Comparison of ENCODE assay signal across 8 cellular contexts in the genomic region with DNA sequence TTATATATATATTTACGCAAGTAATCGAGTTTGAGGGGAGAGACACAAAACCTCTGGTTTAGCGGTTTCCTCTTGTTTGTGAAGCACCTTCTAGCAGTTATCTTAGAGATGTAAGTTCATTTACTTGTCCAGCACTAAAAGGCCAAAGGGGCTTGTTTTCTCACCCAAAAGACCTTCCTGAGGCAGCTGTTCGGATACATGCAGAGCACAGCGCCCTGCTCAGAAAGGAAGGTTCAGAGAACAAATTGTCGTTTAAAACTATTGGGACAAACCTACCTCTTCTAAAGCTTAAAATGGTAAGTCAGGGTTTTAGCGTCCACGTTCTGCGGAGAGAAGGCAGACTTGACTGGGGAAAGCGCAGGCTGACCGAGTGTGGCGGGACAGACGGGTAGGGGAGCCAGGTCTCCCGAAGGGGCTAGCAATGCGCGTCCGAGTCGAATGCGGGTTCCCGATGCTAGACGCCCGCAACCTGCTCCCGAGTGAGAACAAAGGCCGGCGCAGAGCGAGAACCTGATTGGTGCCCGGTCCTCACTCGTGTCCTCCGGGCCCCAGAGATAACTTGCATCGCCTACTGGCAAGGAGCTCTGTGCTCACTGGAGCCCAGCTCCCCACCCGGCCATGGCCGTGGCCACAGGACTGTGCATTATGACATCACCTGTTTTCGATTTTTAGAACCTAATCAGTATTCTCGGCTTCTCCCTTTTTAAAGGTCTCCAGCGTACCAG. TPM values are rescaled to one million over a fixed set of nuclear protein-coding genes. Genes with fewer than 3 reads are reported as not detected.
DNase-seq lines count a peak whose midpoint lies in the region; ATAC-seq and TF ChIP-seq lines count a peak whose summit lies in the region.

No MANE protein-coding gene starts in this region.

- no peaks in the 10 kb centered on the region for H3K9me2 ChIP-seq in PC-3 (replicated peaks; ENCODE audit: low read length)

- H3K4me2 ChIP-seq in PC-3 (ENCODE audit: low read length): peak overlapping the region; percentile 88

- no peak overlapping the region for H3K9ac ChIP-seq in PC-3 (ENCODE audit: low read length)

- H3K4me1 ChIP-seq in PC-3 (ENCODE audit: insufficient read depth, low read length) (0 out of 2 replicates have a peak, but pooled peaks cover 10% of the 10 kb centered on the region), neuron (ENCODE audit: insufficient read depth, low read length) (peaks cover 15% of the 10 kb centered on the region), thoracic aorta (ENCODE audit: control insufficient read depth in 1 of 2, low read depth in 2 of 2) (peaks cover 28 to 30% of the 10 kb centered on the region in 2 donors)

- peaks cover 64% of the 10 kb centered on the region for H3K27me3 ChIP-seq in PC-3 (ENCODE audit: low read length)
- no peaks in the 10 kb centered on the region for H3K27me3 ChIP-seq in neuron (ENCODE audit: insufficient read depth, low read length)
- no peaks in the 10 kb centered on the region for H3K27me3 ChIP-seq in thoracic aorta (replicated peaks; ENCODE audit: insufficient read depth)

- POLR2A ChIA-PET in PC-3 (lab: Charles Lee; ENCODE audit: unreplicated experiment): interaction anchor here (0.5 to 0.6 kb wide), 3 partner anchors 364 to 1197 kb away, joined by 3 to 4 read pairs (median 3); no protein-coding TSS in a partner anchor

- DNase-seq in PC-3 (no peak), germinal center (ENCODE audit: low spot score) (peak; percentile 54), thoracic aorta (ENCODE audit: low spot score) (no peak)
- peak; percentile 32 for DNase-seq in activated gamma-delta T cell treated with anti-CD3 and anti-CD28 coated beads, Interleukin-2, amount 50 U/mL, for 16 hours (ENCODE audit: low read depth)

- intact Hi-C loops in PC-3 (cut with micrococcal nuclease): loop anchor here (1.0 to 10.0 kb wide), 3 partner anchors 67 to 557 kb away; a partner anchor contains a TSS

- no peaks in the 10 kb centered on the region for H4K20me1 ChIP-seq in PC-3 (ENCODE audit: low read length)

- BruUV-seq in PC-3 (replicated peaks; lab: Mats Ljungman, UMichigan): no TSS peak

- no peaks in the 10 kb centered on the region for H3K9me3 ChIP-seq in PC-3 (ENCODE audit: low read length)
- no peaks in the 10 kb centered on the region for H3K9me3 ChIP-seq in neuron (ENCODE audit: low read length)
- no peaks in the 10 kb centered on the region for H3K9me3 ChIP-seq in thoracic aorta

- no peak overlapping the region for H3K27ac ChIP-seq in PC-3 (ENCODE audit: low read length)
- peak overlapping the region; percentile 84 to 95 for H3K27ac ChIP-seq in thoracic aorta

- peak overlapping the region; percentile 54 for H3K4me3 ChIP-seq in PC-3 (ENCODE audit: low read length)
- peak overlapping the region; percentile 52 for H3K4me3 ChIP-seq in neuron (ENCODE audit: low read length)
- H3K4me3 ChIP-seq in thoracic aorta: peak overlapping the region; percentile 97

- no peaks in the 10 kb centered on the region for H3K79me2 ChIP-seq in PC-3 (ENCODE audit: low read length)

- no peaks in the 10 kb centered on the region for H3F3A ChIP-seq in PC-3 (ENCODE audit: low read length, unreplicated experiment)

- peak overlapping the region; percentile 66 for H2AFZ ChIP-seq in PC-3 (ENCODE audit: low read length)
- peak overlapping the region; percentile 43 for H2AFZ ChIP-seq in neuron (ENCODE audit: low read depth, low read length)

- peak; percentile 30 for ATAC-seq in GM18519 (IDR thresholded peaks at IDR 0.05; ENCODE audit: low FRiP score, unreplicated experiment)
- ATAC-seq in HG03108 (IDR thresholded peaks at IDR 0.05; ENCODE audit: unreplicated experiment): peak; percentile 23
- ATAC-seq in PC-3: no peak
- no peak for ATAC-seq in thoracic aorta (ENCODE audit: insufficient number of reproducible peaks, low FRiP score, low read depth)
- no peak for ATAC-seq in HG03280 (IDR thresholded peaks at IDR 0.05; ENCODE audit: unreplicated experiment)

- TF ChIP-seq CTCF in PC-3 (conservative IDR thresholded peaks at IDR 0.05; ENCODE audit: low read depth, low read length) (no peak), thoracic aorta (IDR thresholded peaks at IDR 0.05) (peak; percentile 4)

- CTCF ChIA-PET in PC-3 (lab: Charles Lee): no interaction called here

- H3K36me3 ChIP-seq in PC-3 (ENCODE audit: low read depth, low read length): no peaks in the 10 kb centered on the region
- H3K36me3 ChIP-seq in neuron (ENCODE audit: insufficient read depth, low read length): no peaks in the 10 kb centered on the region
- no peaks in the 10 kb centered on the region for H3K36me3 ChIP-seq in thoracic aorta

RNA-seq across cellular contexts. Expression of a gene that starts 1.0 kb away (rescaled TPM):
- total RNA-seq in PC-3 (2014; rRNA removed) (0.23 and 0.55 TPM in 2 replicates), thoracic aorta (10 to 100 TPM; 37.9 to 41.3 TPM)

Comparison
In these comparisons a context has a peak if more than half of its experiments do, and no peak if none do; other contexts are left out.
1. ATAC-seq: peak in GM18519 (single experiment) and HG03108 (single experiment); none in PC-3 (single experiment), thoracic aorta (single experiment) and HG03280 (single experiment).
2. DNase-seq: peak in activated gamma-delta T cell treated with anti-CD3 and anti-CD28 coated beads, Interleukin-2, amount 50 U/mL, for 16 hours (single experiment) and germinal center (single experiment); none in PC-3 (single experiment) and thoracic aorta (single experiment).
3. RNA of a gene that starts 1.0 kb away (total RNA-seq): 37.9 to 41.3 TPM in thoracic aorta; 0.23 to 0.55 TPM in PC-3; every median in the first group is over 10 times any median in the second.
4. Peak in every context shown above with its lines, with median percentiles within 50 percentile points of each other: H3K4me3 ChIP-seq.